ENCODE assay signal across 15 cellular contexts in genomic region chr3:197369545-197369944, GRCh38.
DNase-seq lines count a peak whose midpoint lies in the region; ATAC-seq and TF ChIP-seq lines count a peak whose summit lies in the region.
"Had no signal": no experiment of that assay in that cellular context is flagged by ENCODE, and none has a peak within 500 bp of the region (broad histone marks: within the 10 kb centered on the region; RNA-seq: fewer than 3 reads in every experiment).

No MANE protein-coding gene starts in this region.

- no TSS peak for BruUV-seq in Caco-2 (replicated peaks; lab: Mats Ljungman, UMichigan)

- intact Hi-C loops in Caco-2 (cut with micrococcal nuclease; ENCODE audit: unreplicated experiment) (no loop called here), dorsolateral prefrontal cortex (cut with DNase I) (loop anchor here (5.0 to 10.0 kb wide), 3 partner anchors 67 to 85 kb away; partner anchors contain the start of gene DLG1 (in 1 of the 2)), spleen (cut with DNase I; ENCODE audit: low total_unique reads) (no loop called here)
- intact Hi-C loops in activated T-helper 2 cell treated with anti-CD3 and anti-CD28 coated beads, Interferon-gamma antibody, Interleukin-2, Interleukin-4, amounts not matched to agents 10 μg/mL and 5 μg/mL and 100 μg/mL, durations not matched to agents 14 hours and 24 hours and 36 hours (cut with micrococcal nuclease), result no loop called here

- H3K27me3 Mint-ChIP-seq in Caco-2 (ENCODE audit: insufficient read depth, unreplicated experiment), result no peaks in the 10 kb centered on the region
- peaks cover 13% of the 10 kb centered on the region for H3K27me3 Mint-ChIP-seq in activated T-helper 2 cell treated with anti-CD3 and anti-CD28 coated beads, Interferon-gamma antibody, Interleukin-2, Interleukin-4, amounts not matched to agents 10 μg/mL and 5 μg/mL and 100 μg/mL, durations not matched to agents 14 hours and 24 hours and 36 hours (ENCODE audit: low read depth)

- H3K27ac ChIP-seq in dorsolateral prefrontal cortex (peak overlapping the region in 52 of 59 donors; percentile 17 to 99 (median 92)), spleen (no peak overlapping the region)
- H3K27ac ChIP-seq: BLaER1 treated with 17β-estradiol and CSF1 and Interleukin-3, amounts not matched to agents 10 nM and 100 nM; GM23248; KMS-11 had no signal

- CTCF ChIA-PET in Caco-2 (lab: Charles Lee), result interaction anchor here (1.0 to 3.1 kb wide), 2 partner anchors 14 to 112 kb away, joined by 4 to 14 read pairs; no protein-coding TSS in a partner anchor

- no peak for ATAC-seq in GM21619 (IDR thresholded peaks at IDR 0.05; ENCODE audit: unreplicated experiment)
- ATAC-seq in HG02970 (IDR thresholded peaks at IDR 0.05; ENCODE audit: low FRiP score, unreplicated experiment), result no peak

- no peak for TF ChIP-seq POLR2A in spleen (IDR thresholded peaks at IDR 0.05)

- peaks cover 12% of the 10 kb centered on the region for H3K36me3 Mint-ChIP-seq in Caco-2 (ENCODE audit: insufficient read depth, unreplicated experiment)
- no peaks in the 10 kb centered on the region for H3K36me3 Mint-ChIP-seq in activated T-helper 2 cell treated with anti-CD3 and anti-CD28 coated beads, Interferon-gamma antibody, Interleukin-2, Interleukin-4, amounts not matched to agents 10 μg/mL and 5 μg/mL and 100 μg/mL, durations not matched to agents 14 hours and 24 hours and 36 hours (ENCODE audit: low read depth)
- H3K36me3 Mint-ChIP-seq: CD4-positive, CD25-positive, alpha-beta regulatory T cell; IgD-negative memory B cell had no signal

- H3K36me3 ChIP-seq in Caco-2 (ENCODE audit: control insufficient read depth, insufficient read depth, low read length) (no peaks in the 10 kb centered on the region), H7 (replicated peaks; ENCODE audit: control insufficient read depth, insufficient read depth, low read length) (no peaks in the 10 kb centered on the region), spleen (no peaks in the 10 kb centered on the region)
- H3K36me3 ChIP-seq: BLaER1 treated with 17β-estradiol and CSF1 and Interleukin-3, amounts not matched to agents 10 nM and 100 nM had no signal

- no peaks in the 10 kb centered on the region for H3K9me3 ChIP-seq in Caco-2
- no peaks in the 10 kb centered on the region for H3K9me3 ChIP-seq in spleen
- H3K9me3 ChIP-seq: BLaER1 treated with 17β-estradiol and CSF1 and Interleukin-3, amounts not matched to agents 10 nM and 100 nM had no signal

- H3K4me3 Mint-ChIP-seq in Caco-2 (ENCODE audit: unreplicated experiment), result no peak overlapping the region
- H3K4me3 Mint-ChIP-seq in activated T-helper 2 cell treated with anti-CD3 and anti-CD28 coated beads, Interferon-gamma antibody, Interleukin-2, Interleukin-4, amounts not matched to agents 10 μg/mL and 5 μg/mL and 100 μg/mL, durations not matched to agents 14 hours and 24 hours and 36 hours (ENCODE audit: low read depth), result no peak overlapping the region
- H3K4me3 Mint-ChIP-seq: CD4-positive, CD25-positive, alpha-beta regulatory T cell; H9; IgD-negative memory B cell had no signal

- peak overlapping the region; percentile 71 for H3K27ac Mint-ChIP-seq in Caco-2 (ENCODE audit: unreplicated experiment)
- H3K27ac Mint-ChIP-seq in activated T-helper 2 cell treated with anti-CD3 and anti-CD28 coated beads, Interferon-gamma antibody, Interleukin-2, Interleukin-4, amounts not matched to agents 10 μg/mL and 5 μg/mL and 100 μg/mL, durations not matched to agents 14 hours and 24 hours and 36 hours, result no peak overlapping the region
- H3K27ac Mint-ChIP-seq: CD4-positive, CD25-positive, alpha-beta regulatory T cell; IgD-negative memory B cell had no signal

- TF ChIP-seq CTCF in Caco-2 (IDR thresholded peaks at IDR 0.05; ENCODE audit: insufficient read depth in 1 of 2, low read depth in 1 of 2, low read length in 1 of 2, severe bottlenecking in 1 of 2, unreplicated experiment in 1 of 2), result no peak
- no peak for TF ChIP-seq CTCF in dorsolateral prefrontal cortex (IDR thresholded peaks at IDR 0.05 in 54 of 56, conservative IDR thresholded peaks at IDR 0.05 in 2 of 56; ENCODE audit: low read depth in 1 of 56, partially characterized antibody in 56 of 56)
- TF ChIP-seq CTCF in spleen (IDR thresholded peaks at IDR 0.05 in 8 of 11, conservative IDR thresholded peaks at IDR 0.05 in 3 of 11), result no peak

- WGBS in spleen, 5 donors, result 71 to 90% (median 85%) methylated on average over 1 to 2 of the region's 2 CpGs

- no peak overlapping the region for H3K4me3 ChIP-seq in Caco-2 (ENCODE audit: low read depth, low read length)
- H3K4me3 ChIP-seq in H7 (ENCODE audit: insufficient read depth, low read depth, low read length), result no peak overlapping the region
- H3K4me3 ChIP-seq in dorsolateral prefrontal cortex, result no peak overlapping the region
- H3K4me3 ChIP-seq in spleen, result no peak overlapping the region
- H3K4me3 ChIP-seq: BLaER1 treated with 17β-estradiol and CSF1 and Interleukin-3, amounts not matched to agents 10 nM and 100 nM; GM23248 had no signal

- H3K9me3 Mint-ChIP-seq in Caco-2 (ENCODE audit: unreplicated experiment), result no peaks in the 10 kb centered on the region
- H3K9me3 Mint-ChIP-seq in activated T-helper 2 cell treated with anti-CD3 and anti-CD28 coated beads, Interferon-gamma antibody, Interleukin-2, Interleukin-4, amounts not matched to agents 10 μg/mL and 5 μg/mL and 100 μg/mL, durations not matched to agents 14 hours and 24 hours and 36 hours, result no peaks in the 10 kb centered on the region
- H3K9me3 Mint-ChIP-seq: H9, IgD-negative memory B cell had no signal

- H3K27me3 ChIP-seq in Caco-2 (replicated peaks; ENCODE audit: control insufficient read depth, insufficient read depth, low read length) (no peaks in the 10 kb centered on the region), H7 (ENCODE audit: control insufficient read depth, insufficient read depth, low read length) (no peaks in the 10 kb centered on the region), dorsolateral prefrontal cortex (no peaks in the 10 kb centered on the region), spleen (replicated peaks in 1 of 7) (peaks cover 0 to 13% (median 0%) of the 10 kb centered on the region in 7 donors)
- H3K27me3 ChIP-seq: BLaER1 treated with 17β-estradiol and CSF1 and Interleukin-3, amounts not matched to agents 10 nM and 100 nM had no signal

- H3K4me1 ChIP-seq in Caco-2 (peaks cover 83% of the 10 kb centered on the region), spleen (no peaks in the 10 kb centered on the region)

- POLR2A ChIA-PET in Caco-2 (lab: Charles Lee), result no interaction called here

- DNase-seq in Caco-2 (no peak), H7 (peak; percentile 5), dorsolateral prefrontal cortex (no peak), spleen (peak; percentile 19)
- DNase-seq in activated T-helper 2 cell treated with anti-CD3 and anti-CD28 coated beads, Interferon-gamma antibody, Interleukin-2, Interleukin-4, amounts not matched to agents 10 μg/mL and 5 μg/mL and 100 μg/mL, durations not matched to agents 14 hours and 24 hours and 36 hours (ENCODE audit: low spot score), result no peak
- DNase-seq: ACHN; Calu3; CD4-positive, CD25-positive, alpha-beta regulatory T cell; GM23248; H9 had no signal

- peaks cover 47% of the 10 kb centered on the region for H3K4me1 Mint-ChIP-seq in Caco-2 (ENCODE audit: low read depth, unreplicated experiment)
- H3K4me1 Mint-ChIP-seq in activated T-helper 2 cell treated with anti-CD3 and anti-CD28 coated beads, Interferon-gamma antibody, Interleukin-2, Interleukin-4, amounts not matched to agents 10 μg/mL and 5 μg/mL and 100 μg/mL, durations not matched to agents 14 hours and 24 hours and 36 hours (ENCODE audit: low read depth), result no peaks in the 10 kb centered on the region
- H3K4me1 Mint-ChIP-seq: CD4-positive, CD25-positive, alpha-beta regulatory T cell; IgD-negative memory B cell had no signal

Comparison
In these comparisons a context has a peak if more than half of its experiments do, and no peak if none do; other contexts are left out.
1. DNase-seq: peak in H7 (single experiment) and spleen (single experiment); none in Caco-2 (0 of 2), dorsolateral prefrontal cortex (0 of 10) and activated T-helper 2 cell treated with anti-CD3 and anti-CD28 coated beads, Interferon-gamma antibody, Interleukin-2, Interleukin-4, amounts not matched to agents 10 μg/mL and 5 μg/mL and 100 μg/mL, durations not matched to agents 14 hours and 24 hours and 36 hours (single experiment).
2. H3K27ac ChIP-seq: peak in dorsolateral prefrontal cortex (52 of 59); none in spleen (0 of 8).
3. intact Hi-C loops: an anchor here in dorsolateral prefrontal cortex (5.0 to 10.0 kb wide); none called in Caco-2, spleen and activated T-helper 2 cell treated with anti-CD3 and anti-CD28 coated beads, Interferon-gamma antibody, Interleukin-2, Interleukin-4, amounts not matched to agents 10 μg/mL and 5 μg/mL and 100 μg/mL, durations not matched to agents 14 hours and 24 hours and 36 hours.